In the genomic region with DNA sequence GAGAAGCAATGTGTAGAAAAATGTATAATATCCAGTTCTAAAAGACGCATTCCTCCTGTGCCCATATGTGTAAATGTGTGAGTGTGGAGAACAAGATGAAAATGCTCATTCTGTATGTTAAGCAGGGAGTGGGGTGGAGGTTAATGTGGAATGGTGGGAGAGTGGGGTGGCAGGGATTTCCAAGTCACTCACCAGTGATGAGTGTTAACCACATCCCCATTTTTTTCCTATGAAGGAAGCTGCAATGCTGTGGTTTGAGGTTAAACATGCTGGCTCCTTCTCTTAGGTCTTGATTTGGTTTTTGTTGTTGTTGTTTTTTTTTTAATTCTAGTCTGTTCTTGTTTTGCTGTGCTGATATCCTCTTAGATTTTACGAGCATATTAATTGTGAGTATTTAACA, we compare ENCODE assay signal across 11 cellular contexts.
DNase-seq lines count a peak whose midpoint lies in the region; ATAC-seq and TF ChIP-seq lines count a peak whose summit lies in the region.
"Had no signal": no experiment of that assay in that cellular context is flagged by ENCODE, and none has a peak within 500 bp of the region (broad histone marks: within the 10 kb centered on the region; RNA-seq: fewer than 3 reads in every experiment).

No MANE protein-coding gene starts in this region.

- H3K36me3 Mint-ChIP-seq in activated CD4-positive, alpha-beta T cell treated with anti-CD3 and anti-CD28 coated beads for 36 hours (ENCODE audit: low read depth) = no peaks in the 10 kb centered on the region

- CTCF ChIA-PET in activated CD4-positive, alpha-beta T cell treated with anti-CD3 and anti-CD28 coated beads for 36 hours (lab: Charles Lee) = no interaction called here

- H3K4me2 ChIP-seq in Loucy (ENCODE audit: low read depth, low read length, poor library complexity, severe bottlenecking) = peak overlapping the region; percentile 39

- TF ChIP-seq POLR2A in erythroblast (IDR thresholded peaks at IDR 0.05; ENCODE audit: low read length) = no peak

- H3K4me1 ChIP-seq in Loucy (ENCODE audit: insufficient read depth, low read length, poor library complexity, severe bottlenecking) (peaks cover 22% of the 10 kb centered on the region), lung (ENCODE audit: control insufficient read depth in 2 of 2, insufficient read depth in 2 of 2, low read length in 2 of 2) (peaks cover 4 to 5% of the 10 kb centered on the region in 2 donors)

- H3K9me3 ChIP-seq in Loucy (ENCODE audit: insufficient read depth, low read depth, low read length) (no peaks in the 10 kb centered on the region), lung (ENCODE audit: control insufficient read depth in 2 of 2, insufficient read depth in 1 of 2, low read length in 1 of 2) (no peaks in the 10 kb centered on the region)
- H3K9me3 ChIP-seq: suprapubic skin had no signal

- no peaks in the 10 kb centered on the region for H4K20me1 ChIP-seq in Loucy (ENCODE audit: insufficient read depth, low read length, poor library complexity, severe bottlenecking)

- TF ChIP-seq CTCF in Loucy (conservative IDR thresholded peaks at IDR 0.05; ENCODE audit: low read length) (no peak), astrocyte of the cerebellum (IDR thresholded peaks at IDR 0.05; ENCODE audit: low read depth, low read length, missing control alignments) (no peak), lung (IDR thresholded peaks at IDR 0.05; ENCODE audit: control extremely low read depth, extremely low read depth) (no peak)

- in situ Hi-C loops in astrocyte of the cerebellum (cut with HindIII; ENCODE audit: low sequenced_read_pairs) = no loop called here

- no peaks in the 10 kb centered on the region; the same call in 1 of the 2 replicates for H3K79me2 ChIP-seq in Loucy (ENCODE audit: insufficient read depth, low read length)

- no peaks in the 10 kb centered on the region; the same call in 1 of the 2 replicates for H3F3A ChIP-seq in Loucy (ENCODE audit: low read depth)

- no peak overlapping the region for H3K27ac ChIP-seq in lung (ENCODE audit: low read depth in 1 of 2, low read length in 1 of 2)
- H3K27ac ChIP-seq: suprapubic skin had no signal

- no peaks in the 10 kb centered on the region for H3K9me2 ChIP-seq in Loucy (replicated peaks; ENCODE audit: low read depth, low read length)

- H3K9ac ChIP-seq in Loucy (ENCODE audit: low read depth, low read length, poor library complexity, severe bottlenecking) = no peak overlapping the region

- 64 to 77% methylated on average over 2 of the region's 2 CpGs for WGBS in lung, 2 donors

- intact Hi-C loops in activated CD4-positive, alpha-beta T cell treated with anti-CD3 and anti-CD28 coated beads for 36 hours (cut with DNase I, micrococcal nuclease) = no loop called here

- H3K27ac Mint-ChIP-seq in activated CD4-positive, alpha-beta T cell treated with anti-CD3 and anti-CD28 coated beads for 36 hours = no peak overlapping the region

- H3K27me3 Mint-ChIP-seq in activated CD4-positive, alpha-beta T cell treated with anti-CD3 and anti-CD28 coated beads for 36 hours = peaks cover 6% of the 10 kb centered on the region

- no peaks in the 10 kb centered on the region for H3K36me3 ChIP-seq in Loucy (ENCODE audit: insufficient read depth, low read length)
- H3K36me3 ChIP-seq in lung (ENCODE audit: control insufficient read depth in 2 of 2, insufficient read depth in 2 of 2, low read length in 2 of 2) = no peaks in the 10 kb centered on the region
- H3K36me3 ChIP-seq: suprapubic skin had no signal

- ATAC-seq in lung (ENCODE audit: insufficient read depth, low FRiP score) (peak; percentile 50), HG03469 (IDR thresholded peaks at IDR 0.05; ENCODE audit: unreplicated experiment) (no peak)
- no peak for ATAC-seq in activated CD4-positive, alpha-beta T cell treated with anti-CD3 and anti-CD28 coated beads for 36 hours

- DNase-seq in AML-193 (lab: John Stamatoyannopoulos, UW) (peak; percentile 34 to 46), astrocyte of the cerebellum (ENCODE audit: low read depth) (peak; percentile 91), lung (ENCODE audit: low spot score) (no peak), erythroblast (lab: John Stamatoyannopoulos, UW) (no peak), NCI-H2081 treated with DMSO at 0.1 percent for 48 hours (lab: John Stamatoyannopoulos, UW) (no peak)
- no peak for DNase-seq in activated CD4-positive, alpha-beta T cell treated with anti-CD3 and anti-CD28 coated beads for 36 hours
- DNase-seq: activated CD4-positive, CD25-positive, alpha-beta regulatory T cell treated with anti-CD3 and anti-CD28 coated beads, Interleukin-2, amount 50 U/mL, for 72 hours; NCI-H69 had no signal

- H3K4me1 Mint-ChIP-seq in activated CD4-positive, alpha-beta T cell treated with anti-CD3 and anti-CD28 coated beads for 36 hours = peaks cover 14% of the 10 kb centered on the region

- POLR2A ChIA-PET in activated CD4-positive, alpha-beta T cell treated with anti-CD3 and anti-CD28 coated beads for 36 hours (lab: Charles Lee) = no interaction called here

- H3K4me3 Mint-ChIP-seq in activated CD4-positive, alpha-beta T cell treated with anti-CD3 and anti-CD28 coated beads for 36 hours = no peak overlapping the region

- H3K9me3 Mint-ChIP-seq in activated CD4-positive, alpha-beta T cell treated with anti-CD3 and anti-CD28 coated beads for 36 hours (ENCODE audit: low read depth) = no peaks in the 10 kb centered on the region

- H3K4me3 ChIP-seq in Loucy (ENCODE audit: low read length, poor library complexity, severe bottlenecking) = no peak overlapping the region
- H3K4me3 ChIP-seq in astrocyte of the cerebellum (ENCODE audit: low read depth, low read length) = no peak overlapping the region
- no peak overlapping the region for H3K4me3 ChIP-seq in lung
- H3K4me3 ChIP-seq: suprapubic skin had no signal

- no peak overlapping the region for H2AFZ ChIP-seq in Loucy (ENCODE audit: low read length)

- H3K27me3 ChIP-seq in Loucy (ENCODE audit: insufficient read depth, low read length, poor library complexity, severe bottlenecking) = no peaks in the 10 kb centered on the region
- no peaks in the 10 kb centered on the region for H3K27me3 ChIP-seq in lung (ENCODE audit: control insufficient read depth, insufficient read depth)
- H3K27me3 ChIP-seq: suprapubic skin had no signal

Comparison
In these comparisons a context has a peak if more than half of its experiments do, and no peak if none do; other contexts are left out.
1. DNase-seq: peak in AML-193 (2 of 2) and astrocyte of the cerebellum (single experiment); none in lung (single experiment), erythroblast (0 of 2), activated CD4-positive, alpha-beta T cell treated with anti-CD3 and anti-CD28 coated beads for 36 hours (single experiment) and NCI-H2081 treated with DMSO at 0.1 percent for 48 hours (single experiment).